In genomic region chr15:68097029-68097428, GRCh38 we compare ENCODE assay signal across 16 cellular contexts.
"Had no signal": no experiment of that assay in that cellular context is flagged by ENCODE, and none has a peak within 500 bp of the region (broad histone marks: within the 10 kb centered on the region; RNA-seq: fewer than 3 reads in every experiment).

No MANE protein-coding gene starts in this region.

- H3K9ac ChIP-seq: parathyroid adenoma had no signal

- H3K4me1 ChIP-seq: parathyroid adenoma, uterus had no signal

- ATAC-seq: activated T-helper 17 cell treated with anti-CD3 and anti-CD28 coated beads, Interleukin-2, amount 50 U/mL, for 72 hours; esophagus mucosa; left ventricle myocardium superior; natural killer cell; stimulated activated effector memory CD8-positive, alpha-beta T cell treated with anti-CD3 and anti-CD28 coated beads, Interleukin-12 subunit alpha, Interleukin-12 subunit beta, amount 100 ng/mL, for 72 hours had no signal

- H3K36me3 ChIP-seq: uterus had no signal

- H3K9me3 ChIP-seq: neutrophil had no signal

- H3K27me3 ChIP-seq: neutrophil, tibial artery, uterus had no signal

- H2AFZ ChIP-seq: parathyroid adenoma had no signal

- H3K27ac ChIP-seq: neutrophil, parathyroid adenoma, tibial artery, uterus had no signal

- H3K4me3 Mint-ChIP-seq: activated T-helper 17 cell treated with anti-CD3 and anti-CD28 coated beads, Interleukin-2, amount 50 U/mL, for 72 hours; natural killer cell; stimulated activated effector memory CD8-positive, alpha-beta T cell treated with anti-CD3 and anti-CD28 coated beads, Interleukin-12 subunit alpha, Interleukin-12 subunit beta, amount 100 ng/mL, for 72 hours had no signal

- DNase-seq: activated CD4-positive, alpha-beta T cell treated with anti-CD3 and anti-CD28 coated beads for 1 hour; activated CD4-positive, alpha-beta T cell treated with anti-CD3 and anti-CD28 coated beads, Interleukin-2, amount 50 U/mL, for 4 hours; activated naive CD4-positive, alpha-beta T cell treated with Interleukin-2 at 50 U/mL for 16 hours; activated T-cell treated with anti-CD3 and anti-CD28 coated beads for 4 hours; hippocampal formation; left ventricle myocardium superior; mesendoderm; natural killer cell; T1000; tibial artery; uterus had no signal

- H3K4me3 ChIP-seq: tibial artery, uterus had no signal

- H3K27ac Mint-ChIP-seq: activated T-helper 17 cell treated with anti-CD3 and anti-CD28 coated beads, Interleukin-2, amount 50 U/mL, for 72 hours; natural killer cell; stimulated activated effector memory CD8-positive, alpha-beta T cell treated with anti-CD3 and anti-CD28 coated beads, Interleukin-12 subunit alpha, Interleukin-12 subunit beta, amount 100 ng/mL, for 72 hours had no signal

- H3K27me3 Mint-ChIP-seq: activated T-helper 17 cell treated with anti-CD3 and anti-CD28 coated beads, Interleukin-2, amount 50 U/mL, for 72 hours had no signal

- H3K9me3 Mint-ChIP-seq: activated T-helper 17 cell treated with anti-CD3 and anti-CD28 coated beads, Interleukin-2, amount 50 U/mL, for 72 hours had no signal
